In genomic region chr9:130701059-130702022, GRCh38 we compare ENCODE assay signal across 8 cellular contexts. TPM values are rescaled to one million over a fixed set of nuclear protein-coding genes. Genes with fewer than 3 reads are reported as not detected.
DNase-seq lines count a peak whose midpoint lies in the region; ATAC-seq, FAIRE-seq and TF ChIP-seq lines count a peak whose summit lies in the region.

No MANE protein-coding gene starts in this region.

- H3K27me3 ChIP-seq in H7 (ENCODE audit: control insufficient read depth, insufficient read depth, low read length) (no peaks in the 10 kb centered on the region), endothelial cell of umbilical vein (ENCODE audit: control insufficient read depth in 2 of 2, insufficient read depth in 2 of 2, low read length in 2 of 2) (no peaks in the 10 kb centered on the region)

- H2AFZ ChIP-seq in endothelial cell of umbilical vein (ENCODE audit: low read depth, low read length) = no peak overlapping the region

- FAIRE-seq in endothelial cell of umbilical vein (lab: Jason Lieb, UNC) = peak; percentile 88

- H3K9ac ChIP-seq in endothelial cell of umbilical vein (replicated peaks; ENCODE audit: extremely low read depth, insufficient read depth, low read length) = no peak overlapping the region

- H3K9me1 ChIP-seq in endothelial cell of umbilical vein (replicated peaks; ENCODE audit: control insufficient read depth, extremely low read depth, insufficient read depth, low read length) = no peaks in the 10 kb centered on the region

- H3K4me3 ChIP-seq in H7 (ENCODE audit: insufficient read depth, low read depth, low read length) (no peak overlapping the region), endothelial cell of umbilical vein (replicated peaks in 1 of 3; ENCODE audit: insufficient read depth in 1 of 3, low read depth in 1 of 3, low read length in 3 of 3) (no peak overlapping the region)

- no peaks in the 10 kb centered on the region for H3K9me3 ChIP-seq in endothelial cell of umbilical vein (replicated peaks; ENCODE audit: control insufficient read depth, insufficient read depth, low read length)

- DNase-seq in AG08395 (ENCODE audit: low spot score) (peak; percentile 80), H7 (peak; percentile 73), NCI-H748 treated with DMSO at 0.1 percent for 48 hours (lab: John Stamatoyannopoulos, UW) (peak; percentile 19), endothelial cell of umbilical vein (ENCODE audit: low read depth, low spot score) (peak; percentile 84), myocyte (ENCODE audit: low read depth) (peak; percentile 87)
- peak; percentile 40 for DNase-seq in activated CD8-positive, alpha-beta memory T cell treated with anti-CD3 and anti-CD28 coated beads, Interleukin-2, amount 50 U/mL, for 1 hour (ENCODE audit: extremely low read depth)
- DNase-seq in stimulated activated CD8-positive, alpha-beta memory T cell treated with anti-CD3 and anti-CD28 coated beads, Interleukin-7, amount 100 ng/mL, for 4 hours (ENCODE audit: low read depth in 2 of 2) = peak; percentile 28 to 38

- peaks cover 2% of the 10 kb centered on the region for H3K4me1 ChIP-seq in endothelial cell of umbilical vein (ENCODE audit: control insufficient read depth, extremely low read depth, insufficient read depth, low read length)

- ATAC-seq in GM21423 (IDR thresholded peaks at IDR 0.05; ENCODE audit: unreplicated experiment) = no peak

- dilution Hi-C loops in endothelial cell of umbilical vein (cut with MboI; ENCODE audit: extremely low pct_ligation_motif_present, low sequenced_read_pairs) = no loop called here

- no TSS peak for BruUV-seq in endothelial cell of umbilical vein (replicated peaks; lab: Mats Ljungman, UMichigan)

- POLR2A ChIA-PET in endothelial cell of umbilical vein (lab: Charles Lee) = no interaction called here

- intact Hi-C loops in endothelial cell of umbilical vein (cut with micrococcal nuclease) = loop anchor here (1.0 kb wide), 1 partner anchor 162 kb away; no protein-coding TSS in a partner anchor

- no peak for TF ChIP-seq POLR2A in endothelial cell of umbilical vein (IDR thresholded peaks at IDR 0.05; ENCODE audit: low read depth, low read length)

- no peak overlapping the region for H3K4me2 ChIP-seq in endothelial cell of umbilical vein (ENCODE audit: insufficient read depth, low read length)

- H4K20me1 ChIP-seq in endothelial cell of umbilical vein (replicated peaks; ENCODE audit: control insufficient read depth, extremely low read depth, insufficient read depth, low read length) = no peaks in the 10 kb centered on the region

- no peak overlapping the region for H3K27ac ChIP-seq in endothelial cell of umbilical vein (ENCODE audit: insufficient read depth, low read depth, low read length)

- TF ChIP-seq CTCF in endothelial cell of umbilical vein (IDR thresholded peaks at IDR 0.05; ENCODE audit: extremely low read depth in 1 of 2, insufficient read depth in 1 of 2, low read depth in 1 of 2, low read length in 2 of 2) = peak; percentile 97 to 99

- CTCF ChIA-PET in endothelial cell of umbilical vein (lab: Charles Lee) = interaction anchor here (0.5 to 13.9 kb wide), 59 partner anchors 8 to 354 kb away, joined by 3 to 327 read pairs (median 4); partner anchors contain the start of gene EXOSC2

- H3K36me3 ChIP-seq in H7 (replicated peaks; ENCODE audit: control insufficient read depth, insufficient read depth, low read length) (peaks cover 52% of the 10 kb centered on the region), endothelial cell of umbilical vein (ENCODE audit: control insufficient read depth in 2 of 2, extremely low read depth in 1 of 2, insufficient read depth in 2 of 2, low read length in 2 of 2) (peaks cover 32 to 42% of the 10 kb centered on the region in 2 experiments)

- H3K79me2 ChIP-seq in endothelial cell of umbilical vein (ENCODE audit: control insufficient read depth, insufficient read depth, low read length) = peaks cover 26% of the 10 kb centered on the region

TF ChIP-seq in endothelial cell of umbilical vein, 7 proteins besides CTCF, POLR2A, EP300 and RAD21:
- TF ChIP-seq MAX (IDR thresholded peaks at IDR 0.05; ENCODE audit: insufficient read depth, insufficient read length) = no peak
- TF ChIP-seq EZH2 (IDR thresholded peaks at IDR 0.05; ENCODE audit: borderline replicate concordance, low read depth, low read length, severe bottlenecking) = no peak
- TF ChIP-seq FOS (IDR thresholded peaks at IDR 0.05; ENCODE audit: borderline replicate concordance, insufficient read depth, low read length) = no peak
- no peak for TF ChIP-seq GATA2 (IDR thresholded peaks at IDR 0.05; ENCODE audit: insufficient read depth, insufficient read length, low read depth, low read length)
- TF ChIP-seq POLR2AphosphoS5 (IDR thresholded peaks at IDR 0.05; ENCODE audit: insufficient read depth, low read depth, low read length) = no peak

RNA-seq across cellular contexts. Expression of gene EXOSC2, which starts 7.8 kb away (rescaled TPM):
- total RNA-seq in H7 (2014; rRNA removed; shearing (Covaris generic)) = 53.1 and 61.9 TPM in 2 replicates
- total RNA-seq in endothelial cell of umbilical vein (44.4 and 46.4 TPM in 2 replicates), myocyte (17.4 and 21.4 TPM in 2 replicates)
- 21.7 and 25.5 TPM in 2 replicates for polyA plus RNA-seq in endothelial cell of umbilical vein
- polyA plus RNA-seq in endothelial cell of umbilical vein (2011; cell fraction: cytosol; rRNA removed) = 31.9 and 36.6 TPM in 2 replicates
- polyA plus RNA-seq in endothelial cell of umbilical vein (2011; cell fraction: nucleus; rRNA removed) = 52.6 and 72.7 TPM in 2 replicates
- polyA plus RNA-seq in endothelial cell of umbilical vein (2012) = 26.5 and 44.8 TPM in 2 replicates
- 33.5 and 38.8 TPM in 2 replicates for polyA minus RNA-seq in endothelial cell of umbilical vein
- 153 TPM for polyA minus RNA-seq in endothelial cell of umbilical vein (2011; cell fraction: cytosol; rRNA and poly(A)+ RNA removed)
- polyA minus RNA-seq in endothelial cell of umbilical vein (2011; cell fraction: nucleus; rRNA and poly(A)+ RNA removed) = 17.4 and 31.7 TPM in 2 replicates
- polyA plus RNA-seq in myocyte (2012) = 13.7 TPM

RNA-seq across cellular contexts. Expression of gene PRDM12, which starts 36.9 kb away (rescaled TPM):
- 0.11 and 0.31 TPM in 2 replicates for total RNA-seq in H7 (2014; rRNA removed; shearing (Covaris generic))
- total RNA-seq in endothelial cell of umbilical vein (not detected in 2 replicates), myocyte (not detected in 2 replicates)
- not detected in 2 replicates for polyA plus RNA-seq in endothelial cell of umbilical vein
- polyA plus RNA-seq in endothelial cell of umbilical vein (2011; cell fraction: cytosol; rRNA removed) = not detected in 2 replicates
- polyA plus RNA-seq in endothelial cell of umbilical vein (2011; cell fraction: nucleus; rRNA removed) = not detected in 2 replicates
- 0.11 TPM in 1 of 2 replicates, not detected in the other for polyA plus RNA-seq in endothelial cell of umbilical vein (2012)
- not detected in 2 replicates for polyA minus RNA-seq in endothelial cell of umbilical vein
- polyA minus RNA-seq in endothelial cell of umbilical vein (2011; cell fraction: cytosol; rRNA and poly(A)+ RNA removed) = not detected
- not detected in 2 replicates for polyA minus RNA-seq in endothelial cell of umbilical vein (2011; cell fraction: nucleus; rRNA and poly(A)+ RNA removed)
- polyA plus RNA-seq in myocyte (2012) = 0.04 TPM

Comparison
In these comparisons a context has a peak if more than half of its experiments do, and no peak if none do; other contexts are left out.
1. DNase-seq: peak in every context shown above with its lines; median percentile 87 in myocyte; 84 in endothelial cell of umbilical vein; 80 in AG08395; 73 in H7; 40 in activated CD8-positive, alpha-beta memory T cell treated with anti-CD3 and anti-CD28 coated beads, Interleukin-2, amount 50 U/mL, for 1 hour; 33 in stimulated activated CD8-positive, alpha-beta memory T cell treated with anti-CD3 and anti-CD28 coated beads, Interleukin-7, amount 100 ng/mL, for 4 hours; 19 in NCI-H748 treated with DMSO at 0.1 percent for 48 hours.